ENCODE assay signal across 20 cellular contexts in the genomic region with DNA sequence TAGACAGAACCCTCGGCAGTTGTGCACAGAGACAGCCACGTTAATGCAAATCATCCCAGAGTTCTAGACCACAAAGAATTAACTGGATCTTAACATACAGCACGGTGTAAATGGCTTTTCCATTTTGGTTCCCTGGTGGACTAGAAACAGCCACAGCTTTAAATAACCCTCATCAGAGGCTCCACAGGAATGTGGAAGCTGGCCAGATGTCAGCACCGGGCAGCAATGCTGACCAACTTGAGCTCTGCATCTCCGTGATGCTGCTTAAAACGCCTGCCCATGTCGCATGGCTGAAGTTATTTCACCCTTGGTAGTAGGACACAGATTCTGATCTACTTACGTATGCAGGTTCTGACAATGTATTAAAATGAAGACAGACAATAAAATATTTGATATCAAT. TPM values are rescaled to one million over a fixed set of nuclear protein-coding genes. Genes with fewer than 3 reads are reported as not detected.
DNase-seq lines count a peak whose midpoint lies in the region; ATAC-seq and TF ChIP-seq lines count a peak whose summit lies in the region.
"Had no signal": no experiment of that assay in that cellular context is flagged by ENCODE, and none has a peak within 500 bp of the region (broad histone marks: within the 10 kb centered on the region; RNA-seq: fewer than 3 reads in every experiment).

No MANE protein-coding gene starts in this region.

- H3F3A ChIP-seq in SK-N-SH (replicated peaks; ENCODE audit: insufficient read depth), result no peaks in the 10 kb centered on the region

- no peaks in the 10 kb centered on the region for H3K9me2 ChIP-seq in SK-N-SH

- no peak for TF ChIP-seq RAD21 in SK-N-SH (IDR thresholded peaks at IDR 0.05; ENCODE audit: low read length)

- H2BK120ac ChIP-seq in mesenchymal stem cell (ENCODE audit: low read depth, low read length), result no peak overlapping the region

- peaks cover 41% of the 10 kb centered on the region for H3K79me1 ChIP-seq in mesenchymal stem cell (replicated peaks; ENCODE audit: low read length, poor library complexity, severe bottlenecking)

- WGBS in mesenchymal stem cell, result 88% methylated on average over 5 of the region's 8 CpGs
- WGBS in SK-N-SH (ENCODE audit: low lambda C conversion rate), result 93% methylated on average over 8 of the region's 8 CpGs

- H3K4me2 ChIP-seq in mesenchymal stem cell (ENCODE audit: low read length, poor library complexity, severe bottlenecking) (no peak overlapping the region), SK-N-SH (no peak overlapping the region)

- H2BK15ac ChIP-seq in mesenchymal stem cell (ENCODE audit: low read depth, poor library complexity, severe bottlenecking), result no peak overlapping the region

- no peak for TF ChIP-seq CTCF in SK-N-SH (IDR thresholded peaks at IDR 0.05)
- no peak for TF ChIP-seq CTCF in colonic mucosa (IDR thresholded peaks at IDR 0.05)

- H3K27ac ChIP-seq in mesenchymal stem cell (ENCODE audit: low read length, poor library complexity, severe bottlenecking) (no peak overlapping the region), SK-N-SH (ENCODE audit: low read depth in 2 of 2, low read length in 1 of 2) (no peak overlapping the region), colonic mucosa (no peak overlapping the region)
- H3K27ac ChIP-seq: 22Rv1, C4-2B, foreskin keratinocyte had no signal

- no peak overlapping the region for H2BK12ac ChIP-seq in mesenchymal stem cell (ENCODE audit: low read length in 2 of 2)

- H2AK5ac ChIP-seq in mesenchymal stem cell (ENCODE audit: low read length, severe bottlenecking), result no peak overlapping the region

- H3K36me3 ChIP-seq in mesenchymal stem cell (ENCODE audit: control insufficient read depth in 1 of 2, insufficient read depth in 2 of 2, low read depth in 1 of 2, low read length in 2 of 2), result peaks cover 0 to 26% of the 10 kb centered on the region in 2 experiments
- peaks cover 0 to 8% of the 10 kb centered on the region in 2 experiments for H3K36me3 ChIP-seq in SK-N-SH (replicated peaks in 1 of 2; ENCODE audit: control insufficient read depth in 1 of 2, insufficient read depth in 2 of 2, low read length in 1 of 2)
- H3K36me3 ChIP-seq in colonic mucosa, result no peaks in the 10 kb centered on the region

- intact Hi-C loops in Right ventricle myocardium inferior (cut with DNase I) (loop anchor here (5.0 kb wide), 1 partner anchor 190 kb away; no protein-coding TSS in a partner anchor), cardiac septum (cut with DNase I) (no loop called here), colonic mucosa (cut with DNase I) (no loop called here)

- H3K9me3 ChIP-seq in mesenchymal stem cell (ENCODE audit: control insufficient read depth, low read length) (no peaks in the 10 kb centered on the region), SK-N-SH (no peaks in the 10 kb centered on the region), colonic mucosa (no peaks in the 10 kb centered on the region)
- H3K9me3 ChIP-seq: mucosa of descending colon had no signal

- H3K23ac ChIP-seq in mesenchymal stem cell (ENCODE audit: low read length in 2 of 2), result no peak overlapping the region

- H4K91ac ChIP-seq in mesenchymal stem cell (ENCODE audit: low read length), result no peak overlapping the region

- H3K27me3 ChIP-seq in mesenchymal stem cell (ENCODE audit: control insufficient read depth in 1 of 2, insufficient read depth in 1 of 2, low read length in 2 of 2), result no peaks in the 10 kb centered on the region
- no peaks in the 10 kb centered on the region for H3K27me3 ChIP-seq in SK-N-SH (ENCODE audit: insufficient read depth)
- H3K27me3 ChIP-seq in colonic mucosa, result no peaks in the 10 kb centered on the region
- H3K27me3 ChIP-seq: foreskin keratinocyte had no signal

- POLR2A ChIA-PET in SK-N-SH (lab: Yijun Ruan, JAX), result no interaction called here

- TF ChIP-seq EP300 in SK-N-SH (IDR thresholded peaks at IDR 0.05; ENCODE audit: borderline replicate concordance in 1 of 2, low read depth in 1 of 2, low read length in 1 of 2), result no peak

- H3K4me3 ChIP-seq in mesenchymal stem cell (ENCODE audit: insufficient read depth in 1 of 2, low read depth in 1 of 2, low read length in 2 of 2) (no peak overlapping the region), SK-N-SH (ENCODE audit: low read depth in 2 of 2, low read length in 1 of 2) (no peak overlapping the region), colonic mucosa (no peak overlapping the region)
- H3K4me3 ChIP-seq: mucosa of descending colon had no signal

- DNase-seq in Right ventricle myocardium inferior (ENCODE audit: missing footprints) (no peak), cardiac septum (ENCODE audit: low spot score) (no peak), fibroblast of gingiva (ENCODE audit: low read depth) (peak; percentile 35), mesenchymal stem cell (peak; percentile 12), NCI-H1694 treated with DMSO at 0.1 percent for 48 hours (lab: John Stamatoyannopoulos, UW) (no peak), SK-N-SH (no peak), colonic mucosa (no peak)
- DNase-seq: activated CD4-positive, CD25-positive, alpha-beta regulatory T cell; activated T-cell treated with anti-CD3 and anti-CD28 coated beads, Interleukin-2, amount 50 U/mL, for 48 hours; endodermal cell; foreskin keratinocyte; mucosa of descending colon; NCI-H1436 treated with DMSO at 0.1 percent for 48 hours; NCI-H2171 treated with DMSO at 0.1 percent for 48 hours; NCI-H748 treated with DMSO at 0.1 percent for 48 hours; stimulated activated CD4-positive, alpha-beta T cell treated with anti-CD3 and anti-CD28 coated beads, Interleukin-2, amount 100 ng/mL, for 48 hours had no signal

- no peak overlapping the region for H3K18ac ChIP-seq in mesenchymal stem cell (ENCODE audit: low read depth in 1 of 2, low read length in 2 of 2)

- ATAC-seq in Right ventricle myocardium inferior, result peak; percentile 87
- ATAC-seq in GM21619 (IDR thresholded peaks at IDR 0.05; ENCODE audit: unreplicated experiment), result no peak
- ATAC-seq: foreskin keratinocyte, left lobe of liver, mucosa of descending colon had no signal

- peaks cover 63% of the 10 kb centered on the region; the same call in 1 of the 2 replicates for H3K79me2 ChIP-seq in SK-N-SH (ENCODE audit: insufficient read depth)

- H3K4ac ChIP-seq in mesenchymal stem cell (ENCODE audit: low read depth in 1 of 2, low read length in 2 of 2), result no peak overlapping the region

- H3K4me1 ChIP-seq in mesenchymal stem cell (ENCODE audit: control insufficient read depth, insufficient read depth, low read depth, low read length), result peaks cover 3% of the 10 kb centered on the region
- H3K4me1 ChIP-seq in SK-N-SH (ENCODE audit: control insufficient read depth in 1 of 2, insufficient read depth in 2 of 2, low read depth in 1 of 2, low read length in 1 of 2), result no peaks in the 10 kb centered on the region
- no peaks in the 10 kb centered on the region for H3K4me1 ChIP-seq in colonic mucosa
- H3K4me1 ChIP-seq: foreskin keratinocyte had no signal

- H3K14ac ChIP-seq in mesenchymal stem cell (ENCODE audit: low read length in 2 of 2), result no peak overlapping the region

- no peak overlapping the region for H2BK5ac ChIP-seq in mesenchymal stem cell (ENCODE audit: low read depth, low read length, poor library complexity, severe bottlenecking)

- H2AFZ ChIP-seq in mesenchymal stem cell (ENCODE audit: low read depth, low read length) (no peak overlapping the region), SK-N-SH (ENCODE audit: low read depth) (no peak overlapping the region)

- H4K20me1 ChIP-seq in SK-N-SH (ENCODE audit: insufficient read depth), result no peaks in the 10 kb centered on the region

- no peak overlapping the region for H4K8ac ChIP-seq in mesenchymal stem cell (ENCODE audit: low read length)

- CTCF ChIA-PET in SK-N-SH (lab: Yijun Ruan, JAX), result interaction anchor here (1.2 kb wide), 1 partner anchor 15 kb away, joined by 5 read pairs; no protein-coding TSS in a partner anchor

- H3K9ac ChIP-seq in mesenchymal stem cell (ENCODE audit: low read length), result no peak overlapping the region
- H3K9ac ChIP-seq in SK-N-SH, result no peak overlapping the region
- H3K9ac ChIP-seq in colonic mucosa (ENCODE audit: low read depth in 2 of 2, low read length in 2 of 2), result no peak overlapping the region

TF ChIP-seq in SK-N-SH, 30 proteins besides CTCF, POLR2A, EP300 and RAD21 (continues in another document):
- TF ChIP-seq RCOR1 (IDR thresholded peaks at IDR 0.05; ENCODE audit: low read length) (no peak), EZH2phosphoT487 (IDR thresholded peaks at IDR 0.05; ENCODE audit: borderline replicate concordance, low read depth) (no peak), POLR2AphosphoS5 (IDR thresholded peaks at IDR 0.05; ENCODE audit: low read depth, low read length) (no peak), RFX5 (IDR thresholded peaks at IDR 0.05; ENCODE audit: low read length) (no peak), TEAD4 (IDR thresholded peaks at IDR 0.05; ENCODE audit: borderline replicate concordance, insufficient read depth) (no peak), ELF1 (IDR thresholded peaks at IDR 0.05) (no peak), FOXM1 (IDR thresholded peaks at IDR 0.05; ENCODE audit: low read depth) (no peak), FOSL2 (IDR thresholded peaks at IDR 0.05; ENCODE audit: borderline replicate concordance, low read depth) (no peak), MEF2A (IDR thresholded peaks at IDR 0.05; ENCODE audit: borderline replicate concordance, low read depth) (no peak)
- TF ChIP-seq, protein P1, sequence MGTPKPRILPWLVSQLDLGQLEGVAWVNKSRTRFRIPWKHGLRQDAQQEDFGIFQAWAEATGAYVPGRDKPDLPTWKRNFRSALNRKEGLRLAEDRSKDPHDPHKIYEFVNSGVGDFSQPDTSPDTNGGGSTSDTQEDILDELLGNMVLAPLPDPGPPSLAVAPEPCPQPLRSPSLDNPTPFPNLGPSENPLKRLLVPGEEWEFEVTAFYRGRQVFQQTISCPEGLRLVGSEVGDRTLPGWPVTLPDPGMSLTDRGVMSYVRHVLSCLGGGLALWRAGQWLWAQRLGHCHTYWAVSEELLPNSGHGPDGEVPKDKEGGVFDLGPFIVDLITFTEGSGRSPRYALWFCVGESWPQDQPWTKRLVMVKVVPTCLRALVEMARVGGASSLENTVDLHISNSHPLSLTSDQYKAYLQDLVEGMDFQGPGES (IDR thresholded peaks at IDR 0.05; ENCODE audit: low read depth, low read length), result no peak
- TF ChIP-seq, protein P2, sequence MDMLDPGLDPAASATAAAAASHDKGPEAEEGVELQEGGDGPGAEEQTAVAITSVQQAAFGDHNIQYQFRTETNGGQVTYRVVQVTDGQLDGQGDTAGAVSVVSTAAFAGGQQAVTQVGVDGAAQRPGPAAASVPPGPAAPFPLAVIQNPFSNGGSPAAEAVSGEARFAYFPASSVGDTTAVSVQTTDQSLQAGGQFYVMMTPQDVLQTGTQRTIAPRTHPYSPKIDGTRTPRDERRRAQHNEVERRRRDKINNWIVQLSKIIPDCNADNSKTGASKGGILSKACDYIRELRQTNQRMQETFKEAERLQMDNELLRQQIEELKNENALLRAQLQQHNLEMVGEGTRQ (IDR thresholded peaks at IDR 0.05; ENCODE audit: borderline replicate concordance, low read depth, low read length), result no peak

RNA-seq across cellular contexts. Expression of a gene that starts 24.5 kb away (rescaled TPM):
- 56.1 TPM for total RNA-seq in Right ventricle myocardium inferior
- 45.6 TPM for total RNA-seq in cardiac septum
- 143 TPM for polyA plus RNA-seq in mesenchymal stem cell (2013, experiment 1 of 2)
- 145 TPM for polyA plus RNA-seq in mesenchymal stem cell (2013, experiment 2 of 2)
- 59.8 and 81.4 TPM in 2 replicates for polyA plus RNA-seq in SK-N-SH (2012; rRNA removed)
- 63.3 and 65.7 TPM in 2 replicates for polyA plus RNA-seq in SK-N-SH (2012; cell fraction: cytosol; rRNA removed)
- 21.3 and 45.6 TPM in 2 replicates for polyA plus RNA-seq in SK-N-SH (2012; cell fraction: nucleus; rRNA removed)
- 10 to 100 TPM; 44.3 to 82.9 TPM for total RNA-seq in colonic mucosa

Comparison
In these comparisons a context has a peak if more than half of its experiments do, and no peak if none do; other contexts are left out.
1. DNase-seq: peak in fibroblast of gingiva (single experiment) and mesenchymal stem cell (single experiment); none in Right ventricle myocardium inferior (single experiment), cardiac septum (single experiment), NCI-H1694 treated with DMSO at 0.1 percent for 48 hours (single experiment), SK-N-SH (single experiment) and colonic mucosa (single experiment).